ENCODE assay signal across 13 cellular contexts in the genomic region with DNA sequence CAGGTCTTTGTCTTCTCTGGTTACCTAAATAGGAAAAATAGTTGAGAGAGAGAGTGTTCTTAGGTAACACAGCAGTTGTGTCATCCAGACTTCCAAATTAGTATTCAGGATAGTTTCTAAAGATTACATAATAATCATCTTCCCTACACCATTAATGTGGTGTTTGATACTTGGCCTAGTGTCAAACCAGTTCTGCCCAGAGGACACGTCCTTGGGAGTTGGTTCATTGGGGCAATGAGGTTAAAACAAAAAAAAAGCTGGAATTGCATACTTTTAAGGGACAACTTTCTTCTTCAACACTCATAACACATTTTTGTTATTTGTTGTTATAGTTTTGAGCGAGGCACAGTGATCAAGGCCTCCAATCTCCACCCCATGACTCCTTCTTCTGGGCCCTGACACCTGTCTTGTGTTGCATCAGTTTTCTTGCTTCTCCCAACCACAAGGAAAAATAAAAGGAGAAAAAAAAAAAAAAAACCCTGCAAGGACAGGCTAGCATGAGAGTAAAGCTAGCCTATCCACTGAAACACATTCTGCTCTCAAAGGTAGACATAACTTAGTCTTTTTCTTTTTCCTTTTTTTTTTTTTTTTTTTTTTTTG. TPM values are rescaled to one million over a fixed set of nuclear protein-coding genes. Genes with fewer than 3 reads are reported as not detected.
A peak's percentile ranks its signal among the peaks of the same experiment; 100 is the strongest.
DNase-seq lines count a peak whose midpoint lies in the region; ATAC-seq and TF ChIP-seq lines count a peak whose summit lies in the region.
"Had no signal": no experiment of that assay in that cellular context is flagged by ENCODE, and none has a peak within 500 bp of the region (broad histone marks: within the 10 kb centered on the region; RNA-seq: fewer than 3 reads in every experiment).

No MANE protein-coding gene starts in this region.

- H3K36me3 Mint-ChIP-seq in CD4-positive, alpha-beta T cell (ENCODE audit: low read depth): peaks cover 98% of the 10 kb centered on the region
- H3K36me3 Mint-ChIP-seq in T-cell: peaks cover 46% of the 10 kb centered on the region
- peaks cover 23 to 33% of the 10 kb centered on the region in 2 donors for H3K36me3 Mint-ChIP-seq in stimulated activated naive B cell treated with anti-CD40 and anti-IgM and Interleukin-4, amounts not matched to agents 10 μg/mL and 1 μg/mL and 100 μg/mL, for 72 hours

- peaks cover 3% of the 10 kb centered on the region in 2 donors for H3K36me3 ChIP-seq in esophagus (ENCODE audit: control insufficient read depth in 2 of 2, insufficient read depth in 2 of 2, low read length in 1 of 2)
- peaks cover 0 to 33% (median 0%) of the 10 kb centered on the region in 4 donors for H3K36me3 ChIP-seq in sigmoid colon

- 58% methylated on average over 2 of the region's 2 CpGs for WGBS in esophagus, 2 donors
- WGBS in sigmoid colon, 2 donors: 41 to 72% methylated on average over 2 of the region's 2 CpGs

- H3K4me1 ChIP-seq in esophagus (ENCODE audit: control insufficient read depth in 2 of 2, insufficient read depth in 2 of 2, low read length in 1 of 2) (peaks cover 0 to 5% of the 10 kb centered on the region in 2 donors), sigmoid colon (peaks cover 0 to 24% (median 17%) of the 10 kb centered on the region in 4 donors)

- no peak for TF ChIP-seq CTCF in CD4-positive, alpha-beta T cell (IDR thresholded peaks at IDR 0.05)
- TF ChIP-seq CTCF in sigmoid colon (IDR thresholded peaks at IDR 0.05): no peak

- no peaks in the 10 kb centered on the region for H3K9me3 ChIP-seq in CD4-positive, alpha-beta T cell (ENCODE audit: control insufficient read depth, low read length)
- H3K9me3 ChIP-seq in esophagus (ENCODE audit: control insufficient read depth in 2 of 2, insufficient read depth in 1 of 2, low read depth in 1 of 2, low read length in 1 of 2) (no peaks in the 10 kb centered on the region), sigmoid colon (no peaks in the 10 kb centered on the region)

- H3K27me3 Mint-ChIP-seq in CD4-positive, alpha-beta T cell: no peaks in the 10 kb centered on the region
- H3K27me3 Mint-ChIP-seq in T-cell: no peaks in the 10 kb centered on the region
- no peaks in the 10 kb centered on the region for H3K27me3 Mint-ChIP-seq in stimulated activated naive B cell treated with anti-CD40 and anti-IgM and Interleukin-4, amounts not matched to agents 10 μg/mL and 1 μg/mL and 100 μg/mL, for 72 hours
- H3K27me3 Mint-ChIP-seq: activated naive CD8-positive, alpha-beta T cell treated with anti-CD3 and anti-CD28 coated beads, Interleukin-2, amount 10 ng/mL, durations not matched to agents 7 days and 5 days had no signal

- CTCF ChIA-PET in CD4-positive, alpha-beta T cell (lab: Charles Lee): interaction anchor here (0.7 to 2.0 kb wide), 3 partner anchors 12 to 232 kb away, joined by 3 to 8 read pairs (median 3); partner anchors contain the start of gene SFR1
- CTCF ChIA-PET in T-cell (lab: Charles Lee): interaction anchor here (0.6 to 1.6 kb wide), 10 partner anchors 8 to 387 kb away, joined by 3 to 7 read pairs (median 4); no protein-coding TSS in a partner anchor

- no peaks in the 10 kb centered on the region for H3K27me3 ChIP-seq in CD4-positive, alpha-beta T cell (ENCODE audit: control insufficient read depth, insufficient read depth, low read length)
- no peaks in the 10 kb centered on the region for H3K27me3 ChIP-seq in esophagus (ENCODE audit: control insufficient read depth in 1 of 2, insufficient read depth in 2 of 2, low read length in 2 of 2)
- no peaks in the 10 kb centered on the region for H3K27me3 ChIP-seq in sigmoid colon

- peaks cover 27% of the 10 kb centered on the region for H3K4me1 Mint-ChIP-seq in CD4-positive, alpha-beta T cell (ENCODE audit: low read depth)
- peaks cover 28 to 48% (median 31%) of the 10 kb centered on the region in 3 donors for H3K4me1 Mint-ChIP-seq in T-cell
- H3K4me1 Mint-ChIP-seq in stimulated activated naive B cell treated with anti-CD40 and anti-IgM and Interleukin-4, amounts not matched to agents 10 μg/mL and 1 μg/mL and 100 μg/mL, for 72 hours: peaks cover 0 to 2% of the 10 kb centered on the region in 2 donors

- H3K9me3 Mint-ChIP-seq in CD4-positive, alpha-beta T cell: no peaks in the 10 kb centered on the region
- no peaks in the 10 kb centered on the region for H3K9me3 Mint-ChIP-seq in T-cell
- no peaks in the 10 kb centered on the region for H3K9me3 Mint-ChIP-seq in stimulated activated naive B cell treated with anti-CD40 and anti-IgM and Interleukin-4, amounts not matched to agents 10 μg/mL and 1 μg/mL and 100 μg/mL, for 72 hours
- H3K9me3 Mint-ChIP-seq: activated naive CD8-positive, alpha-beta T cell treated with anti-CD3 and anti-CD28 coated beads, Interleukin-2, amount 10 ng/mL, durations not matched to agents 7 days and 5 days had no signal

- H3K4me3 ChIP-seq in esophagus (ENCODE audit: low read depth in 1 of 2, low read length in 2 of 2): no peak overlapping the region
- no peak overlapping the region for H3K4me3 ChIP-seq in sigmoid colon

- H3K27ac ChIP-seq in CD4-positive, alpha-beta T cell (ENCODE audit: low read depth, low read length): no peak overlapping the region
- H3K27ac ChIP-seq in esophagus (ENCODE audit: low read depth in 2 of 2, low read length in 1 of 2): peak overlapping the region; percentile 80 to 91
- peak overlapping the region; percentile 52 to 79 (median 70) for H3K27ac ChIP-seq in sigmoid colon

- intact Hi-C loops in CD4-positive, alpha-beta T cell (cut with DNase I, micrococcal nuclease): loop anchor here (2.0 to 10.0 kb wide), 6 partner anchors 108 to 234 kb away; partner anchors contain the start of gene SFR1 (in 1 of the 2)
- intact Hi-C loops in sigmoid colon (cut with DNase I): loop anchor here (2.0 to 10.0 kb wide), 4 partner anchors 78 to 446 kb away; partner anchors contain the start of genes ITPRIP, SFR1 and SLK

- no peak overlapping the region for H3K4me3 Mint-ChIP-seq in CD4-positive, alpha-beta T cell
- no peak overlapping the region for H3K4me3 Mint-ChIP-seq in T-cell
- H3K4me3 Mint-ChIP-seq in stimulated activated naive B cell treated with anti-CD40 and anti-IgM and Interleukin-4, amounts not matched to agents 10 μg/mL and 1 μg/mL and 100 μg/mL, for 72 hours: no peak overlapping the region
- H3K4me3 Mint-ChIP-seq: activated naive CD8-positive, alpha-beta T cell treated with anti-CD3 and anti-CD28 coated beads, Interleukin-2, amount 10 ng/mL, durations not matched to agents 7 days and 5 days had no signal

- TF ChIP-seq EP300 in sigmoid colon (IDR thresholded peaks at IDR 0.05): no peak

- POLR2A ChIA-PET in CD4-positive, alpha-beta T cell (lab: Charles Lee): interaction anchor here (1.2 kb wide), 2 partner anchors 14 to 21 kb away, joined by 5 to 6 read pairs; no protein-coding TSS in a partner anchor
- POLR2A ChIA-PET in T-cell (lab: Charles Lee): interaction anchor here in 1 of 2 donors (0.6 kb wide), 1 partner anchor 316 kb away, joined by 4 read pairs; no protein-coding TSS in a partner anchor

- TF ChIP-seq POLR2A in sigmoid colon (IDR thresholded peaks at IDR 0.05): no peak

- no peak for DNase-seq in CD4-positive, alpha-beta T cell
- no peak for DNase-seq in T-cell
- no peak for DNase-seq in sigmoid colon
- no peak for DNase-seq in COR-L47 (lab: John Stamatoyannopoulos, UW)
- DNase-seq in stimulated activated naive B cell treated with anti-CD40 and anti-IgM and Interleukin-4, amounts not matched to agents 10 μg/mL and 1 μg/mL and 100 μg/mL, for 72 hours: no peak
- DNase-seq: activated CD4-positive, CD25-positive, alpha-beta regulatory T cell; activated naive CD8-positive, alpha-beta T cell treated with anti-CD3 and anti-CD28 coated beads, Interleukin-2, amount 10 ng/mL, durations not matched to agents 7 days and 5 days; DMS 273 treated with DMSO at 0.1 percent for 48 hours; effector memory CD4-positive, alpha-beta T cell; Right ventricle myocardium superior had no signal

- no peak for ATAC-seq in CD4-positive, alpha-beta T cell (ENCODE audit: poor library complexity)
- ATAC-seq in T-cell (replicated peaks in 1 of 4) (no peak), HG03442 (IDR thresholded peaks at IDR 0.05; ENCODE audit: unreplicated experiment) (no peak), HG03108 (IDR thresholded peaks at IDR 0.05; ENCODE audit: unreplicated experiment) (no peak)
- no peak for ATAC-seq in stimulated activated naive B cell treated with anti-CD40 and anti-IgM and Interleukin-4, amounts not matched to agents 10 μg/mL and 1 μg/mL and 100 μg/mL, for 72 hours (replicated peaks)

- peak overlapping the region; percentile 18 for H3K27ac Mint-ChIP-seq in CD4-positive, alpha-beta T cell
- H3K27ac Mint-ChIP-seq in T-cell: peak overlapping the region; percentile 82 to 91
- H3K27ac Mint-ChIP-seq in stimulated activated naive B cell treated with anti-CD40 and anti-IgM and Interleukin-4, amounts not matched to agents 10 μg/mL and 1 μg/mL and 100 μg/mL, for 72 hours: no peak overlapping the region

RNA-seq across cellular contexts. Expression of gene STN1, which starts 28.8 kb away (rescaled TPM):
- total RNA-seq in CD4-positive, alpha-beta T cell: 10 to 100 TPM; 13.0 to 13.4 TPM
- total RNA-seq in T-cell (10 to 100 TPM; 37.6 to 47.5 (median 41.8) TPM), sigmoid colon (10 to 100 TPM; 16.0 to 22.5 (median 21.1) TPM)
- polyA plus RNA-seq in esophagus (10 to 100 TPM; 41.1 to 70.8 TPM), sigmoid colon (10 to 100 TPM; 22.4 to 27.7 (median 22.8) TPM)

RNA-seq across cellular contexts. Expression of gene SH3PXD2A, which starts 33.8 kb away (rescaled TPM):
- total RNA-seq in CD4-positive, alpha-beta T cell: 1 to 10 TPM; 6.9 to 7.0 TPM
- total RNA-seq in T-cell (10 to 100 TPM in 2 of 5 donors, 1 to 10 TPM in 3; 5.8 to 11.8 (median 9.8) TPM), sigmoid colon (10 to 100 TPM; 24.5 to 58.2 (median 31.9) TPM)
- polyA plus RNA-seq in esophagus (10 to 100 TPM; 14.9 to 34.2 TPM), sigmoid colon (10 to 100 TPM; 19.0 to 23.6 (median 19.2) TPM)
